Comparison of ENCODE assay signal across 9 cellular contexts in the genomic region with DNA sequence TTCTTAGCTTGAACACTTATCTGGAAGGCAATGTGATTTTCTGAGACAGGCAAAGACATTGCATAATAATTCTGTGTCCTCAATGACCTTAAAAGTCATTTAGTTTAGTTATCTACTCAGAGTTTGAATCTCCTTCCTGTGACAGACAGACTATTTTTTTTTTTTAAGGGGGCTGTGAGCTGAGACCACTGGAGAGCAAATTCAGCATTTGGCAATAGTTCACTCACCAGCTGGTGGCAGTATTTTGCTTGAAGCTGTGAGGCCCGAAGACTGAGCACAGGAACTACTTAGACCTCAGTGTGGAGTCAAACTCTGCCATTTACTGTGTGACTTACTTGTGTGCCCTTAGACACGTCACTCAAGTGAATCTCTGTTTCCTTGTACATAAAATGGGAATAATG. TPM values are rescaled to one million over a fixed set of nuclear protein-coding genes. Genes with fewer than 3 reads are reported as not detected.
A peak's percentile ranks its signal among the peaks of the same experiment; 100 is the strongest.
DNase-seq lines count a peak whose midpoint lies in the region; ATAC-seq, FAIRE-seq and TF ChIP-seq lines count a peak whose summit lies in the region.
"Had no signal": no experiment of that assay in that cellular context is flagged by ENCODE, and none has a peak within 500 bp of the region (broad histone marks: within the 10 kb centered on the region; RNA-seq: fewer than 3 reads in every experiment).

No MANE protein-coding gene starts in this region.

- H3K36me3 Mint-ChIP-seq in activated naive CD4-positive, alpha-beta T cell treated with anti-CD3 and anti-CD28 coated beads, Interleukin-2, amount 10 ng/mL, durations not matched to agents 7 days and 5 days = no peaks in the 10 kb centered on the region
- H3K36me3 Mint-ChIP-seq: activated naive CD4-positive, alpha-beta T cell treated with anti-CD3 and anti-CD28 coated beads, Interleukin-2, amount 50 U/mL, for 72 hours had no signal

- H3K4me3 ChIP-seq in Peyer's patch (no peak overlapping the region), prostate gland (no peak overlapping the region)

- H3K27me3 ChIP-seq in Peyer's patch (no peaks in the 10 kb centered on the region), prostate gland (replicated peaks; ENCODE audit: insufficient read depth) (no peaks in the 10 kb centered on the region)

- no peaks in the 10 kb centered on the region for H3K4me1 ChIP-seq in Peyer's patch
- H3K4me1 ChIP-seq in prostate gland (replicated peaks) = no peaks in the 10 kb centered on the region

- 9% methylated on average over 2 of the region's 2 CpGs for WGBS in prostate gland

- no peak for ATAC-seq in activated CD4-positive, CD25-positive, alpha-beta regulatory T cell treated with anti-CD3 and anti-CD28 coated beads, Interleukin-2, amount 50 U/mL, for 24 hours
- ATAC-seq in HG02870 (IDR thresholded peaks at IDR 0.05; ENCODE audit: unreplicated experiment) = no peak

- no peaks in the 10 kb centered on the region for H3K9me3 Mint-ChIP-seq in activated naive CD4-positive, alpha-beta T cell treated with anti-CD3 and anti-CD28 coated beads, Interleukin-2, amount 10 ng/mL, durations not matched to agents 7 days and 5 days
- H3K9me3 Mint-ChIP-seq: activated naive CD4-positive, alpha-beta T cell treated with anti-CD3 and anti-CD28 coated beads, Interleukin-2, amount 50 U/mL, for 72 hours had no signal

- TF ChIP-seq CTCF in Peyer's patch (IDR thresholded peaks at IDR 0.05) (peak in 4 of 6 experiments; percentile 20 to 69 (median 55)), prostate gland (IDR thresholded peaks at IDR 0.05) (peak in 3 of 4 experiments; percentile 43 to 56 (median 46))

- peak; percentile 28 for DNase-seq in activated naive CD4-positive, alpha-beta T cell treated with anti-CD3 and anti-CD28 coated beads, Interleukin-2, amount 10 ng/mL, durations not matched to agents 7 days and 5 days
- DNase-seq in activated naive CD4-positive, alpha-beta T cell (lab: John Stamatoyannopoulos, UW) = no peak
- DNase-seq in HTR-8/SVneo (ENCODE audit: insufficient read length, low spot score) (peak; percentile 41), Peyer's patch (peak in 1 of 3 donors; percentile 56), fibroblast of gingiva (ENCODE audit: low read depth) (peak; percentile 37), prostate gland (ENCODE audit: low spot score) (peak; percentile 51)

- intact Hi-C loops in prostate gland (cut with DNase I) = no loop called here

- H3K4me3 Mint-ChIP-seq in activated naive CD4-positive, alpha-beta T cell treated with anti-CD3 and anti-CD28 coated beads, Interleukin-2, amount 10 ng/mL, durations not matched to agents 7 days and 5 days = no peak overlapping the region

- no peaks in the 10 kb centered on the region for H3K9me3 ChIP-seq in Peyer's patch
- no peaks in the 10 kb centered on the region for H3K9me3 ChIP-seq in prostate gland

- H3K27me3 Mint-ChIP-seq in activated naive CD4-positive, alpha-beta T cell treated with anti-CD3 and anti-CD28 coated beads, Interleukin-2, amount 10 ng/mL, durations not matched to agents 7 days and 5 days = peaks cover 30% of the 10 kb centered on the region

- H3K27ac ChIP-seq in Peyer's patch = no peak overlapping the region
- no peak overlapping the region for H3K27ac ChIP-seq in prostate gland

- CTCF ChIA-PET in activated naive CD4-positive, alpha-beta T cell treated with anti-CD3 and anti-CD28 coated beads, Interleukin-2, amount 10 ng/mL, durations not matched to agents 7 days and 5 days (lab: Charles Lee) = interaction anchor here (0.6 to 1.2 kb wide), 5 partner anchors 20 to 1598 kb away, joined by 3 to 5 read pairs (median 3); no protein-coding TSS in a partner anchor

- peak; percentile 38 for FAIRE-seq in HTR-8/SVneo (lab: Jason Lieb, UNC)

- H3K36me3 ChIP-seq in Peyer's patch = no peaks in the 10 kb centered on the region
- no peaks in the 10 kb centered on the region for H3K36me3 ChIP-seq in prostate gland

- H3K4me1 Mint-ChIP-seq in activated naive CD4-positive, alpha-beta T cell treated with anti-CD3 and anti-CD28 coated beads, Interleukin-2, amount 10 ng/mL, durations not matched to agents 7 days and 5 days = no peaks in the 10 kb centered on the region

- H3K27ac Mint-ChIP-seq in activated naive CD4-positive, alpha-beta T cell treated with anti-CD3 and anti-CD28 coated beads, Interleukin-2, amount 10 ng/mL, durations not matched to agents 7 days and 5 days = no peak overlapping the region
- H3K27ac Mint-ChIP-seq: activated naive CD4-positive, alpha-beta T cell treated with anti-CD3 and anti-CD28 coated beads, Interleukin-2, amount 50 U/mL, for 72 hours had no signal

- TF ChIP-seq POLR2A in Peyer's patch (IDR thresholded peaks at IDR 0.05) (no peak), prostate gland (IDR thresholded peaks at IDR 0.05) (no peak)

RNA-seq across cellular contexts. Expression of gene CPE, which starts 22.9 kb away (rescaled TPM):
- total RNA-seq in Peyer's patch = 10 to 100 TPM; 23.6 to 31.3 (median 25.8) TPM
- total RNA-seq in prostate gland = 100 to 1,000 TPM; 717 to 885 TPM
- total RNA-seq: activated naive CD4-positive, alpha-beta T cell treated with anti-CD3 and anti-CD28 coated beads, Interleukin-2, amount 50 U/mL, for 72 hours had no signal

RNA-seq across cellular contexts. Expression of gene MSMO1, which starts 28.4 kb away (rescaled TPM):
- total RNA-seq in Peyer's patch (100 to 1,000 TPM in 3 of 4 donors, 10 to 100 TPM in 1; 10.7 to 148 (median 111) TPM), prostate gland (10 to 100 TPM; 45.0 to 76.9 TPM)

Comparison
In these comparisons a context has a peak if more than half of its experiments do, and no peak if none do; other contexts are left out.
1. DNase-seq: peak in activated naive CD4-positive, alpha-beta T cell treated with anti-CD3 and anti-CD28 coated beads, Interleukin-2, amount 10 ng/mL, durations not matched to agents 7 days and 5 days (single experiment), HTR-8/SVneo (single experiment), fibroblast of gingiva (single experiment) and prostate gland (single experiment); none in activated naive CD4-positive, alpha-beta T cell (0 of 4).
2. RNA of gene CPE, which starts 22.9 kb away (total RNA-seq): 717 to 885 TPM in prostate gland; 23.6 to 31.3 TPM in Peyer's patch; every median in the first group is over 10 times any median in the second.